ENCODE assay signal across 17 cellular contexts in the genomic region with DNA sequence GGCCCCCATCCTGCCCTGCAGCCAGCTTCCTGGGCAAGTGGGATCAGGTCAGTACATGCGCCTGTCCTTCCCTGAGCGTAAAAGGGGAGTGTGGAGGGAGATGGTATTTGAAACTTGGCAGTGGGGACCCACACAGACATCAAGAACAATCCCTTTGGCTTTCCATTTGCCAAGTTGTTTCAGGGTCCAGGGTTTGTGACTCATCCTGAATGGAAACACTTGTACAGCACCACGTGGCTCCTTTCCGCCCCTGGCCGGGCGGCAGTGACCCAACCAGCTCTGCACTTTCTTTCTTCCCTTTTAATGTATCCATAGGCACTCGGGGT.
DNase-seq lines count a peak whose midpoint lies in the region; ATAC-seq, FAIRE-seq and TF ChIP-seq lines count a peak whose summit lies in the region.
"Had no signal": no experiment of that assay in that cellular context is flagged by ENCODE, and none has a peak within 500 bp of the region (broad histone marks: within the 10 kb centered on the region; RNA-seq: fewer than 3 reads in every experiment).

No MANE protein-coding gene starts in this region.

- H4K20me1 ChIP-seq in fibroblast of lung (ENCODE audit: control insufficient read depth, extremely low read depth, insufficient read depth, low read length): no peaks in the 10 kb centered on the region

- DNase-seq in AG04450 (ENCODE audit: low read depth, low spot score): no peak
- peak; percentile 22 for DNase-seq in adipocyte (ENCODE audit: low read depth)
- peak; percentile 69 to 87 for DNase-seq in fibroblast of lung (ENCODE audit: low read depth in 2 of 2)
- no peak for DNase-seq in islet precursor cell
- no peak for DNase-seq in HPDE6-E6E7 (ENCODE audit: extremely low spot score)
- DNase-seq in GM12891 (ENCODE audit: insufficient read length, low spot score): no peak
- DNase-seq: activated T-cell treated with anti-CD3 and anti-CD28 coated beads, Interleukin-2, amount 50 U/mL, for 1 hour; DMS79; mesendoderm; retina; SIG-M5 had no signal

- peak overlapping the region; percentile 34 for H2AFZ ChIP-seq in fibroblast of lung (ENCODE audit: low read length)

- H3K27ac Mint-ChIP-seq in nephron: peak overlapping the region; percentile 45 to 96 (median 48)

- H3K9me3 ChIP-seq in AG04450 (ENCODE audit: control insufficient read depth, insufficient read depth, low read length): peaks cover 8% of the 10 kb centered on the region; the same call in 1 of the 2 replicates
- H3K9me3 ChIP-seq in adipocyte (ENCODE audit: control insufficient read depth, low read length): peaks cover 18% of the 10 kb centered on the region
- H3K9me3 ChIP-seq in fibroblast of lung (ENCODE audit: control insufficient read depth, insufficient read depth, low read depth, low read length): no peaks in the 10 kb centered on the region

- H3K4me3 ChIP-seq in AG04450 (ENCODE audit: low read depth, low read length): no peak overlapping the region
- H3K4me3 ChIP-seq in adipocyte (ENCODE audit: low read length): peak overlapping the region; percentile 15
- no peak overlapping the region for H3K4me3 ChIP-seq in fibroblast of lung (replicated peaks in 1 of 4; ENCODE audit: control extremely low read depth in 1 of 4, insufficient read depth in 1 of 4, low read depth in 3 of 4, low read length in 4 of 4)
- H3K4me3 ChIP-seq: A549, cardiac muscle cell, suprapubic skin had no signal

- H3K4me2 ChIP-seq in fibroblast of lung (ENCODE audit: extremely low read depth, insufficient read depth, low read length): peak overlapping the region; percentile 58
- H3K4me2 ChIP-seq: A549, KMS-11 had no signal

- H3K27me3 ChIP-seq in AG04450 (ENCODE audit: control insufficient read depth, insufficient read depth, low read length) (no peaks in the 10 kb centered on the region), adipocyte (replicated peaks; ENCODE audit: control insufficient read depth, insufficient read depth, low read length) (no peaks in the 10 kb centered on the region), fibroblast of lung (ENCODE audit: control insufficient read depth, insufficient read depth, low read length) (no peaks in the 10 kb centered on the region)
- H3K27me3 ChIP-seq: cardiac muscle cell, suprapubic skin had no signal

- H3K4me1 ChIP-seq in adipocyte (ENCODE audit: control insufficient read depth, insufficient read depth, low read length): peaks cover 35% of the 10 kb centered on the region
- H3K4me1 ChIP-seq in fibroblast of lung (ENCODE audit: control insufficient read depth, extremely low read depth, insufficient read depth, low read length): peaks cover 11% of the 10 kb centered on the region
- H3K4me1 ChIP-seq: A549 had no signal

- no peaks in the 10 kb centered on the region for H3K36me3 ChIP-seq in adipocyte (ENCODE audit: control insufficient read depth, insufficient read depth, low read length, severe bottlenecking)
- no peaks in the 10 kb centered on the region for H3K36me3 ChIP-seq in fibroblast of lung (ENCODE audit: control insufficient read depth, insufficient read depth, low read length)
- H3K36me3 ChIP-seq: cardiac muscle cell, suprapubic skin had no signal

- H3K9ac ChIP-seq in adipocyte (ENCODE audit: low read length) (no peak overlapping the region), fibroblast of lung (ENCODE audit: insufficient read depth, low read length) (no peak overlapping the region)
- H3K9ac ChIP-seq: KMS-11 had no signal

- H3K79me2 ChIP-seq in fibroblast of lung (ENCODE audit: control insufficient read depth, insufficient read depth, low read length): no peaks in the 10 kb centered on the region

- no peak for TF ChIP-seq CTCF in AG04450 (IDR thresholded peaks at IDR 0.05; ENCODE audit: low read depth, low read length)
- no peak for TF ChIP-seq CTCF in fibroblast of lung (conservative IDR thresholded peaks at IDR 0.05 in 1 of 2, IDR thresholded peaks at IDR 0.05 in 1 of 2; ENCODE audit: low read depth in 1 of 2, low read length in 2 of 2)
- no peak for TF ChIP-seq CTCF in nephron (IDR thresholded peaks at IDR 0.05; ENCODE audit: unreplicated experiment in 3 of 3)

- peaks cover 18% of the 10 kb centered on the region for H3K9me3 Mint-ChIP-seq in nephron

- peaks cover 45% of the 10 kb centered on the region for H3K4me1 Mint-ChIP-seq in nephron

- FAIRE-seq in GM12891 (lab: Jason Lieb, UNC): no peak
- FAIRE-seq: A549 had no signal

- H3K4me3 Mint-ChIP-seq in nephron: no peak overlapping the region

- TF ChIP-seq POLR2A in GM12891 (IDR thresholded peaks at IDR 0.05; ENCODE audit: low read depth, low read length): no peak

- CTCF ChIA-PET in AG04450 (lab: Charles Lee): interaction anchor here (0.9 kb wide), 1 partner anchor 291 kb away, joined by 3 read pairs; no protein-coding TSS in a partner anchor

- H3K36me3 Mint-ChIP-seq in nephron (ENCODE audit: low read depth): peaks cover 13% of the 10 kb centered on the region

- H3K27ac ChIP-seq in AG04450 (ENCODE audit: low read depth, low read length) (peak overlapping the region; percentile 21), fibroblast of lung (ENCODE audit: insufficient read depth, low read length) (peak overlapping the region; percentile 11)
- H3K27ac ChIP-seq: A549, KMS-11, suprapubic skin had no signal

- H3K27me3 Mint-ChIP-seq in nephron (ENCODE audit: low read depth): peaks cover 5% of the 10 kb centered on the region

- POLR2A ChIA-PET in AG04450 (lab: Yijun Ruan, JAX): no interaction called here

- ATAC-seq in GM21737 (IDR thresholded peaks at IDR 0.05; ENCODE audit: unreplicated experiment): no peak
- ATAC-seq: A549 had no signal

TF ChIP-seq in GM12891, 5 proteins besides CTCF, POLR2A, EP300 and RAD21:
- TF ChIP-seq TAF1 (IDR thresholded peaks at IDR 0.05; ENCODE audit: low read depth, low read length) (no peak), PAX5 (IDR thresholded peaks at IDR 0.05; ENCODE audit: insufficient read depth, low read length, severe bottlenecking) (no peak), POU2F2 (IDR thresholded peaks at IDR 0.05; ENCODE audit: low read depth, low read length) (no peak), POLR2AphosphoS5 (IDR thresholded peaks at IDR 0.05; ENCODE audit: low read depth, low read length) (no peak), SPI1 (IDR thresholded peaks at IDR 0.05; ENCODE audit: low read depth, low read length) (no peak)

Comparison
In these comparisons a context has a peak if more than half of its experiments do, and no peak if none do; other contexts are left out.
1. DNase-seq: peak in adipocyte (single experiment) and fibroblast of lung (2 of 2); none in AG04450 (single experiment), islet precursor cell (single experiment), HPDE6-E6E7 (single experiment) and GM12891 (single experiment).